ENCODE assay signal across 8 cellular contexts in the genomic region with DNA sequence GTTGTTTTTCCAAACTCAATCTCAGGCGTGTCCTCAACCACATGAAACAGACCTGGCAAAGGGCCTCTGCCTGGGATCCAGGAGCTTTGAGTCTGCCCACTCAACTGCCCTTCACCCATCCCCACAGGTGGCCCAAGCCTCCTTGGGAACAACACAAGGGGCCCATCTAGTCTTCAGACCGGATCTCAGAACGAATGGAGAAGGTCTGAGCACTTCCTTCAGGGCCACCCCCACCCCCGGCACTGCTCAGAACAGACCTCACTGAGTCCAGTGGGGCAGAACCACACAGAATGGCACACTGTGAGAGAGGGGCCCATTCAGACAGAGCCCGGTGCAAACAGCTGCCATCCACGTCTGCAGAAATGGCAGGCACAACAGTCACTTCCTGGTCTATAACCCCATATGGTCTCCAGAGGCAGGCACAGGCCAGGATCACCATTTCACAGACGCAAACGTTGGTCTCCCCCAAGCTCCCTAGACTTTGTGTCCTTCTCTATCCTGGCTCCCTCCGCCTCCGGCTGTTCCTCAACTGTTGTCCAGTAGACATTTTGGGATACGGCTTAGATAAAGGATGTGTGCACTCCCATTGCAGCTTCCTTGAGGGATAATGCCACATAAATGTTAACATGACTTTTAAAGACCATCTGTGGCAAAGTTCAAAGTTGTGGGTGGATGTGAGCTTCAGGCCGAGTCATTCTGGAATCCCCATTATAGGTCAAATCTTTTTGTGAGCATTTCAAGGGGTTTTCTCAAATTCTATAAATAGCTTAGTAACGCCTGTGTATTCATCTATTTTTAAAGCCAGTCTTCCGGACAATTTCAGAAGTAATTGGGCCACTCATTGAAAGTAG.
A peak's percentile ranks its signal among the peaks of the same experiment; 100 is the strongest.
DNase-seq lines count a peak whose midpoint lies in the region; ATAC-seq and TF ChIP-seq lines count a peak whose summit lies in the region.

No MANE protein-coding gene starts in this region.

- intact Hi-C loops in left colon (cut with DNase I, micrococcal nuclease): no loop called here

- peak; percentile 16 for DNase-seq in HCEC 1CT
- DNase-seq in activated CD4-positive, alpha-beta T cell treated with anti-CD3 and anti-CD28 coated beads, Interleukin-2, amount 50 U/mL, for 48 hours: peak; percentile 42 to 43
- DNase-seq in left colon: peak; percentile 12 to 21
- no peak for DNase-seq in Kasumi-1 (lab: John Stamatoyannopoulos, UW)
- no peak for DNase-seq in HK-2 (ENCODE audit: unreplicated experiment)
- no peak for DNase-seq in DMS79 (lab: John Stamatoyannopoulos, UW)
- DNase-seq in NOMO-1 treated with dmso at 0.1 percent for 144 hours (lab: John Stamatoyannopoulos, UW; ENCODE audit: unreplicated experiment): no peak

- peak; percentile 49 for ATAC-seq in GM18505 (IDR thresholded peaks at IDR 0.05; ENCODE audit: unreplicated experiment)
- peak; percentile 19 for ATAC-seq in left colon

- peak; percentile 33 for TF ChIP-seq POLR2A in GM18505 (IDR thresholded peaks at IDR 0.05; ENCODE audit: borderline replicate concordance, extremely low read depth, insufficient read depth, insufficient read length)

Comparison
In these comparisons a context has a peak if more than half of its experiments do, and no peak if none do; other contexts are left out.
1. DNase-seq: peak in HCEC 1CT (single experiment), activated CD4-positive, alpha-beta T cell treated with anti-CD3 and anti-CD28 coated beads, Interleukin-2, amount 50 U/mL, for 48 hours (2 of 2) and left colon (2 of 2); none in Kasumi-1 (0 of 2), HK-2 (single experiment), DMS79 (single experiment) and NOMO-1 treated with dmso at 0.1 percent for 144 hours (single experiment).